ENCODE assay signal across 14 cellular contexts in genomic region chr16:24984101-24984500, GRCh38. TPM values are rescaled to one million over a fixed set of nuclear protein-coding genes. Genes with fewer than 3 reads are reported as not detected.
DNase-seq lines count a peak whose midpoint lies in the region; ATAC-seq and TF ChIP-seq lines count a peak whose summit lies in the region.
"Had no signal": no experiment of that assay in that cellular context is flagged by ENCODE, and none has a peak within 500 bp of the region (broad histone marks: within the 10 kb centered on the region; RNA-seq: fewer than 3 reads in every experiment).

No MANE protein-coding gene starts in this region.

- no peak for TF ChIP-seq CTCF in Panc1 (IDR thresholded peaks at IDR 0.05)
- no peak for TF ChIP-seq CTCF in esophagus squamous epithelium (IDR thresholded peaks at IDR 0.05)
- no peak for TF ChIP-seq CTCF in gastrocnemius medialis (IDR thresholded peaks at IDR 0.05 in 4 of 5, conservative IDR thresholded peaks at IDR 0.05 in 1 of 5)

- peaks cover 14% of the 10 kb centered on the region; the same call in 1 of the 2 replicates for H3K9me3 ChIP-seq in BLaER1
- peaks cover 3% of the 10 kb centered on the region; the same call in 1 of the 2 replicates for H3K9me3 ChIP-seq in Panc1 (ENCODE audit: control insufficient read depth, insufficient read depth, low read depth, low read length)
- H3K9me3 ChIP-seq in esophagus squamous epithelium, result no peaks in the 10 kb centered on the region
- no peaks in the 10 kb centered on the region for H3K9me3 ChIP-seq in gastrocnemius medialis

- intact Hi-C loops in Panc1 (cut with micrococcal nuclease; ENCODE audit: unreplicated experiment), result no loop called here
- intact Hi-C loops in esophagus squamous epithelium (cut with DNase I), result no loop called here
- intact Hi-C loops in gastrocnemius medialis (cut with DNase I; ENCODE audit: low total_unique reads), result loop anchor here (5.0 to 10.0 kb wide), 3 partner anchors 48 to 239 kb away; no protein-coding TSS in a partner anchor

- H3K4me3 ChIP-seq in BLaER1 (no peak overlapping the region), Panc1 (ENCODE audit: low read depth in 2 of 2, low read length in 2 of 2) (no peak overlapping the region), esophagus squamous epithelium (no peak overlapping the region), gastrocnemius medialis (no peak overlapping the region)

- H3K36me3 ChIP-seq in BLaER1 (peaks cover 15% of the 10 kb centered on the region; the same call in 1 of the 2 replicates), Panc1 (ENCODE audit: control insufficient read depth, insufficient read depth, low read length) (no peaks in the 10 kb centered on the region), esophagus squamous epithelium (no peaks in the 10 kb centered on the region), gastrocnemius medialis (no peaks in the 10 kb centered on the region)
- H3K36me3 ChIP-seq: WERI-Rb-1 had no signal

- DNase-seq in Panc1 (ENCODE audit: low read depth, low spot score) (no peak), esophagus squamous epithelium (lab: John Stamatoyannopoulos, UW) (no peak), gastrocnemius medialis (no peak), islet precursor cell (no peak)
- no peak for DNase-seq in stimulated activated CD4-positive, alpha-beta T cell treated with anti-CD3 and anti-CD28 coated beads, Interleukin-2, amount 100 ng/mL, for 24 hours
- DNase-seq: GDM1, Karpas-422, NCI-H187, WERI-Rb-1 had no signal

- H3K9ac ChIP-seq in BLaER1, result no peak overlapping the region

- peak overlapping the region; percentile 26; the same call in 1 of the 2 replicates for H3K27ac ChIP-seq in BLaER1
- H3K27ac ChIP-seq in Panc1 (ENCODE audit: low read length), result peak overlapping the region; percentile 69
- peak overlapping the region; percentile 37 to 80 (median 80) for H3K27ac ChIP-seq in esophagus squamous epithelium
- H3K27ac ChIP-seq in gastrocnemius medialis, result peak overlapping the region; percentile 76 to 89 (median 82)
- H3K27ac ChIP-seq: C4-2B had no signal

- CTCF ChIA-PET in Panc1 (lab: Charles Lee), result no interaction called here

- WGBS in esophagus squamous epithelium, 2 donors, result 78 to 91% methylated on average over 4 to 8 of the region's 13 CpGs

- H3K4me1 ChIP-seq in BLaER1 (peaks cover 77% of the 10 kb centered on the region), Panc1 (ENCODE audit: control insufficient read depth, insufficient read depth, low read length) (peaks cover 72% of the 10 kb centered on the region), esophagus squamous epithelium (peaks cover 25 to 97% (median 46%) of the 10 kb centered on the region in 3 donors), gastrocnemius medialis (peaks cover 96 to 98% of the 10 kb centered on the region in 2 donors)

- ATAC-seq in Panc1 (no peak), gastrocnemius medialis (no peak), GM18505 (IDR thresholded peaks at IDR 0.05; ENCODE audit: unreplicated experiment) (no peak), HG03159 (IDR thresholded peaks at IDR 0.05; ENCODE audit: unreplicated experiment) (no peak)
- ATAC-seq: natural killer cell treated with Interleukin-12 subunit alpha and Interleukin-12 subunit beta and Interleukin-15 and Interleukin-18, amount 100 ng/mL, for 72 hours had no signal

- POLR2A ChIA-PET in Panc1 (lab: Charles Lee), result no interaction called here

- peaks cover 99% of the 10 kb centered on the region for H4K20me1 ChIP-seq in BLaER1

- in situ Hi-C loops in Panc1 (cut with HindIII; ENCODE audit: low pct_unique_long_range_greater_than_20kb, low sequenced_read_pairs) (no loop called here), gastrocnemius medialis (cut with MboI; ENCODE audit: low sequenced_read_pairs in 4 of 4) (no loop called here)

- H3K4me2 ChIP-seq in BLaER1, result peak overlapping the region; percentile 68

- H3K27me3 ChIP-seq in BLaER1 (no peaks in the 10 kb centered on the region), Panc1 (ENCODE audit: control insufficient read depth, insufficient read depth, low read length) (no peaks in the 10 kb centered on the region), esophagus squamous epithelium (no peaks in the 10 kb centered on the region), gastrocnemius medialis (no peaks in the 10 kb centered on the region)

- no TSS peak for BruUV-seq in Panc1 (replicated peaks; lab: Mats Ljungman, UMichigan)

- no peak for TF ChIP-seq POLR2A in esophagus squamous epithelium (IDR thresholded peaks at IDR 0.05)
- TF ChIP-seq POLR2A in gastrocnemius medialis (IDR thresholded peaks at IDR 0.05), result no peak
- TF ChIP-seq POLR2A in GM18505 (IDR thresholded peaks at IDR 0.05; ENCODE audit: borderline replicate concordance, extremely low read depth, insufficient read depth, insufficient read length), result no peak

RNA-seq across cellular contexts. Expression of gene ARHGAP17, which starts 31.1 kb away (rescaled TPM):
- total RNA-seq in Panc1 (2021; ENCODE audit: unreplicated experiment) (113 TPM), esophagus squamous epithelium (10 to 100 TPM; 36.2 to 48.1 (median 43.2) TPM), gastrocnemius medialis (10 to 100 TPM; 20.0 to 31.5 (median 28.0) TPM)
- 75.4 TPM for polyA plus RNA-seq in Panc1 (2012; ENCODE audit: insufficient read length)

Comparison
In these comparisons a context has a peak if more than half of its experiments do, and no peak if none do; other contexts are left out.
1. H3K27ac ChIP-seq: peak in every context shown above with its lines; median percentile 82 in gastrocnemius medialis; 80 in esophagus squamous epithelium; 69 in Panc1; 26 in BLaER1.